ENCODE assay signal across 8 cellular contexts in the genomic region with DNA sequence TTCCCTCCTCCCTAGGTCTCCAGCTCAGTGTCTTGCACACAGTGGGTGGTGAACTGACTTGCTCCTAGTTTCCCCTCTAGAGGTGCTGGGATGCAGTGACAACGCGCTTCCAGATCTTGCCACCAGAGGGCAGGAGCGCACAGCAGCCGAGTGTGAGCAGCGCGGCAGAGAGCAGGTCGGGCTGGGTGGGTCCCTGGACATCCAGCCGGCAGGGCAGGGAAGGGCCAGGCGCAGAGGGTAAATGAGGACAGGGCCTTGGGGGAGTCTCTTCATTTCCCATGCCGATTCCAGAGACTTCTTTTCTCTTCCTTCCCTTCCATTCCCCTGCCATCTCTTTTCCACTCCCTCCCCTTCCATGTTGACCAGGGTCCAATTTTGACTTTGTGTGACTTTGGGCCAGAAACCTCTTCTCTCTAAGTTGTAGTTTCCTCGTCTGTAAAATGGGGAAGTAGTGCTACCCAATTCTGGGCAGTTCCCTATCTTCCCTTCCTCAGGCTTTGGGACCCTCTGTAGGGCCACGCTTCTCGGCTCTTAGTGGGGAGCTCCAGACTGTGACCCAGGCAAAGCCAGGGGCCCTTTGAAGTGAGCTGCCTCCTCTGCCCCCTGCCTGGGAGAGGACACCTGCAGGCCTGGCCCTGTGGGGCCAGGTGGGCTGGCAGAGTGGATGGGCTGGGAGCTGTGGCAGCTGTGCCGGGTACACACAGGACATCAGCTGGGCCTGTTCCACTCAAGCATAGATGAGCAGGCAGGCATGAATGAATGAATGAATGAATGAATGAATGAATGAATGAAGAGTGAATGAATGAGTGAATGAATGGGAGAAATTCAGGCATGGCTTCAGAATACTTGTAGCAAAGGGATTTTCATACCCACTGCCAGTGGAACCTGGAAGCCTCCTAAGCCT. TPM values are rescaled to one million over a fixed set of nuclear protein-coding genes. Genes with fewer than 3 reads are reported as not detected.
A peak's percentile ranks its signal among the peaks of the same experiment; 100 is the strongest.
DNase-seq lines count a peak whose midpoint lies in the region; ATAC-seq and TF ChIP-seq lines count a peak whose summit lies in the region.

No MANE protein-coding gene starts in this region.

- POLR2A ChIA-PET in activated B cell treated with CpG ODN at 0.5 μM for 24 hours (lab: Charles Lee): interaction anchor here (0.6 kb wide), 1 partner anchor 185 kb away, joined by 4 read pairs; no protein-coding TSS in a partner anchor

- TF ChIP-seq CTCF in activated B cell treated with CpG ODN at 0.5 μM for 24 hours (IDR thresholded peaks at IDR 0.05): peak; percentile 65
- peak; percentile 100 for TF ChIP-seq CTCF in cardiac fibroblast (IDR thresholded peaks at IDR 0.05; ENCODE audit: low read depth, low read length)
- TF ChIP-seq CTCF in kidney epithelial cell (IDR thresholded peaks at IDR 0.05; ENCODE audit: insufficient read depth, low read length, poor library complexity, severe bottlenecking): peak; percentile 98

- H3K27me3 ChIP-seq in kidney epithelial cell (ENCODE audit: control insufficient read depth, insufficient read depth, low read length): no peaks in the 10 kb centered on the region

- peak; percentile 91 for ATAC-seq in GM18511 (IDR thresholded peaks at IDR 0.05; ENCODE audit: unreplicated experiment)
- ATAC-seq in HG03060 (IDR thresholded peaks at IDR 0.05; ENCODE audit: low read depth, unreplicated experiment): peak; percentile 45
- peak; percentile 97 for ATAC-seq in activated B cell treated with CpG ODN at 0.5 μM for 24 hours (ENCODE audit: low read depth)

- peak overlapping the region; percentile 50 for H3K4me3 Mint-ChIP-seq in activated B cell treated with CpG ODN at 0.5 μM for 24 hours

- H3K36me3 Mint-ChIP-seq in activated B cell treated with CpG ODN at 0.5 μM for 24 hours (ENCODE audit: low read depth): no peaks in the 10 kb centered on the region

- no peaks in the 10 kb centered on the region for H3K9me3 Mint-ChIP-seq in activated B cell treated with CpG ODN at 0.5 μM for 24 hours

- H3K4me1 Mint-ChIP-seq in activated B cell treated with CpG ODN at 0.5 μM for 24 hours: peaks cover 20% of the 10 kb centered on the region

- in situ Hi-C loops in ACHN (cut with HindIII; ENCODE audit: low pct_ligation_motif_present, low pct_unique_long_range_greater_than_20kb, low sequenced_read_pairs): loop anchor here (25.0 kb wide), 1 partner anchor 237 kb away; a partner anchor contains a TSS

- no peaks in the 10 kb centered on the region for H3K36me3 ChIP-seq in kidney epithelial cell (ENCODE audit: control insufficient read depth, insufficient read depth, low read length)

- H3K27me3 Mint-ChIP-seq in activated B cell treated with CpG ODN at 0.5 μM for 24 hours: peaks cover 3% of the 10 kb centered on the region

- CTCF ChIA-PET in activated B cell treated with CpG ODN at 0.5 μM for 24 hours (lab: Charles Lee): interaction anchor here (0.6 to 2.0 kb wide), 12 partner anchors 11 to 635 kb away, joined by 3 to 18 read pairs (median 3); a partner anchor contains a TSS

- DNase-seq in ACHN: peak; percentile 83
- DNase-seq in NCI-H2196 (lab: John Stamatoyannopoulos, UW; ENCODE audit: unreplicated experiment): peak; percentile 83
- peak; percentile 82 for DNase-seq in activated B cell treated with CpG ODN at 0.5 μM for 24 hours
- peak; percentile 84 for DNase-seq in cardiac fibroblast (ENCODE audit: low read depth in 2 of 2)
- no peak for DNase-seq in kidney epithelial cell (ENCODE audit: low read depth)
- DNase-seq in stimulated activated CD4-positive, alpha-beta T cell treated with anti-CD3 and anti-CD28 coated beads, Interleukin-1b, Interleukin-23, amount 100 ng/mL, for 24 hours (ENCODE audit: low read depth in 4 of 4, low spot score in 1 of 4): peak; percentile 71 to 82 (median 78)

- H3K27ac Mint-ChIP-seq in activated B cell treated with CpG ODN at 0.5 μM for 24 hours: peak overlapping the region; percentile 42

- intact Hi-C loops in activated B cell treated with CpG ODN at 0.5 μM for 24 hours (cut with micrococcal nuclease): loop anchor here (1.0 kb wide), 3 partner anchors 43 to 658 kb away; a partner anchor contains a TSS

- no peak overlapping the region for H3K4me3 ChIP-seq in cardiac fibroblast (replicated peaks in 1 of 2; ENCODE audit: low read depth in 2 of 2, low read length in 2 of 2)
- H3K4me3 ChIP-seq in kidney epithelial cell (ENCODE audit: low read depth, low read length): no peak overlapping the region

RNA-seq across cellular contexts. Expression of a gene that starts 43.3 kb away (rescaled TPM):
- total RNA-seq in activated B cell treated with CpG ODN at 0.5 μM for 24 hours: 26.4 and 28.7 TPM in 2 replicates
- 15.0 and 17.7 TPM in 2 replicates for total RNA-seq in kidney epithelial cell

Comparison
In these comparisons a context has a peak if more than half of its experiments do, and no peak if none do; other contexts are left out.
1. ATAC-seq: peak in every context shown above with its lines; median percentile 97 in activated B cell treated with CpG ODN at 0.5 μM for 24 hours; 91 in GM18511; 45 in HG03060.